Comparison of ENCODE assay signal across 8 cellular contexts in the genomic region with DNA sequence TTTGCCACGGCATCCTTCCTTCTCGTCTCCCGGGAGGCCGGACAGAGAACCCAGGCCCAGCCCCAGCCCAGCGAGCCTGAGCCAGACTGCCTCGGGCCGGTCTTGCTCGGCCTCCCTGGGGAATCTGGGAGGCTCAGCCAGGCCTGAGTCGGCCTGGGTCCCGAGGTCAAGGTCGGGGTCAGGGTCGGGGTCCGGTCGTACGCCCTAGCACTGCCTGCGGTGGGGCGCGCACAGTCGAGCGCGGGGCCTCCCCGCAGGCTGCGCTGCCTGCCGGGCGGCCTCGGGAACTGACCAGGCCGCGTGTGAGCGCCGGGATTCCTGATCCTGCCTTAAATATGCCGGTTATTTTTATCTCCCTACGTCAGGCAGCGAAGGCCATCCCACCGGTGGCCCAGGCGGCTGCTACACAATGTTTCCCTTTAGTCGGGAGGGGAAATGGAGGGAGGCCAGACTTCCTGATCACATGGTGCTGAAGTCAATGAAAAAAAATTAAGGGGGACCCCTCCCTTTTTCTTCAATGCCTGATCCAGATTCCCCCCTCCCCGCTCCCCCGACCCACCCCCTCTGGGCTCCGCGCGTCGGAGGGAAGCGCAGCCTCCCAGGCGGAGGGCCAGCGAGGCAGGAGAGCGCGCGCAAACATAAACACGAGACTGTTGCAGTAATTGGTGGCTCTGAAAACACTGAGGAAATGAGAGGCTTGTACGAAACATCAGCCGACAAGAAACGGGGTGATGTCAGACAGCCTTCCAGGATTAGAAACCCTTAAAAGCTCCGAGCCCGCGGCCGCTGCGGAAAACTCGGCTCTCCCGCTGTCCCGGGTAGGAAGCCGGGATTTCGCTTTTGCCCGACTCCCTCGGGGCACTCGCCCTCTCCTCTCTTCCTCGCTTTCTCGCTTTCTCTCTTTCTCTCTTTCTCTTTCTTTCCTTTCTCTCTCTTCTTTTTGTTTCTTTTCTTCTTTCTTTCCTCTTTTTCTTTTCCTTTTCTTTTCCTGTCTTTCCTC.
DNase-seq lines count a peak whose midpoint lies in the region; ATAC-seq and TF ChIP-seq lines count a peak whose summit lies in the region.

No MANE protein-coding gene starts in this region.

- H3K36me3 Mint-ChIP-seq in type B pancreatic cell = no peaks in the 10 kb centered on the region

- H3K27me3 Mint-ChIP-seq in type B pancreatic cell = peaks cover 19% of the 10 kb centered on the region

- no peaks in the 10 kb centered on the region for H3K9me3 Mint-ChIP-seq in type B pancreatic cell

- peak overlapping the region; percentile 14 for H3K4me3 ChIP-seq in WERI-Rb-1 (ENCODE audit: low read depth, low read length)
- no peak overlapping the region for H3K4me3 ChIP-seq in mucosa of stomach (ENCODE audit: low read length)

- peak; percentile 61 for ATAC-seq in HG03354 (IDR thresholded peaks at IDR 0.05; ENCODE audit: poor library complexity, severe bottlenecking, unreplicated experiment)

- DNase-seq in CD1c-positive myeloid dendritic cell (ENCODE audit: extremely low spot score) (peak; percentile 92), WERI-Rb-1 (peak; percentile 67), fibroblast of the conjunctiva (ENCODE audit: low read depth) (peak; percentile 99), type B pancreatic cell (ENCODE audit: extremely low spot score, unreplicated experiment) (peak; percentile 73), NCI-H187 (lab: John Stamatoyannopoulos, UW) (no peak), HUDEP-2 (lab: John Stamatoyannopoulos, UW; ENCODE audit: unreplicated experiment in 76 of 76) (no peak)

- H3K27me3 ChIP-seq in WERI-Rb-1 (ENCODE audit: insufficient read depth, low read depth, severe bottlenecking) (peaks cover 75% of the 10 kb centered on the region), mucosa of stomach (ENCODE audit: control insufficient read depth, insufficient read depth, low read length) (no peaks in the 10 kb centered on the region)

- H3K9ac ChIP-seq in mucosa of stomach (ENCODE audit: low read length) = peak overlapping the region; percentile 71

- TF ChIP-seq CTCF in WERI-Rb-1 (IDR thresholded peaks at IDR 0.05; ENCODE audit: low read depth, low read length) (no peak), type B pancreatic cell (conservative IDR thresholded peaks at IDR 0.05) (peak; percentile 38)

- H3K4me3 Mint-ChIP-seq in type B pancreatic cell = peak overlapping the region; percentile 85

- H3K9me3 ChIP-seq in WERI-Rb-1 (ENCODE audit: severe bottlenecking) (no peaks in the 10 kb centered on the region), mucosa of stomach (ENCODE audit: control insufficient read depth, low read length) (no peaks in the 10 kb centered on the region)

- peaks cover 40% of the 10 kb centered on the region for H3K4me1 Mint-ChIP-seq in type B pancreatic cell (ENCODE audit: unreplicated experiment)

- H3K36me3 ChIP-seq in WERI-Rb-1 (no peaks in the 10 kb centered on the region), mucosa of stomach (ENCODE audit: control insufficient read depth, insufficient read depth, low read length) (no peaks in the 10 kb centered on the region)

- H3K27ac ChIP-seq in WERI-Rb-1 = peak overlapping the region; percentile 62

- peaks cover 35% of the 10 kb centered on the region for H3K4me1 ChIP-seq in mucosa of stomach (ENCODE audit: control insufficient read depth, insufficient read depth, low read length)

- H3K27ac Mint-ChIP-seq in type B pancreatic cell = peak overlapping the region; percentile 93

Comparison
In these comparisons a context has a peak if more than half of its experiments do, and no peak if none do; other contexts are left out.
1. DNase-seq: peak in CD1c-positive myeloid dendritic cell (single experiment), WERI-Rb-1 (single experiment), fibroblast of the conjunctiva (single experiment) and type B pancreatic cell (single experiment); none in NCI-H187 (0 of 2) and HUDEP-2 (0 of 76).